8 cellular contexts compared by ENCODE assay signal in the genomic region with DNA sequence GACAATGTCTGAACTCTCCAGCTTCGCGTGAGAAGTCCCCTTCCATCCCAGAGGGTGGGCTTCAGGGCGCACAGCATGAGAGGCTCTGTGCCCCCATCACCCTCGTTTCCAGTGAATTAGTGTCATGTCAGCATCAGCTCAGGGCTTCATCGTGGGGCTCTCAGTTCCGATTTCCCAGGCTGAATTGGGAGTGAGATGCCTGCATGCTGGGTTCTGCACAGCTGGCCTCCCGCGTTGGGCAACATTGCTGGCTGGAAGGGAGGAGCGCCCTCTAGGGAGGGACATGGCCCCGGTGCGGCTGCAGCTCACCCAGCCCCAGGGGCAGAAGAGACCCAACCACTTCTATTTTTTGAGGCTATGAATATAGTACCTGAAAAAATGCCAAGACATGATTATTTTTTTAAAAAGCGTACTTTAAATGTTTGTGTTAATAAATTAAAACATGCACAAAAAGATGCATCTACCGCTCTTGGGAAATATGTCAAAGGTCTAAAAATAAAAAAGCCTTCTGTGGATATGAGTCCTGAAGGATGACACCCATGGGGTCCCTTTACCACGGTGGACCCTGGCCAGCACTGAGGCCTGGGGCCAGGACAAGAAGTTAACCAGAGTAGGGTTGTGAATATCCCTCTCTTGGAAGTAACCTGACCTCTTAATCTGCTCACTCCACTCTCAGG.
DNase-seq lines count a peak whose midpoint lies in the region; TF ChIP-seq lines count a peak whose summit lies in the region.

No MANE protein-coding gene starts in this region.

- H3K27ac ChIP-seq in MM.1S (ENCODE audit: low read length): no peak overlapping the region

- no peak overlapping the region for H3K4me2 ChIP-seq in MM.1S (ENCODE audit: low read depth, low read length)

- H3K9ac ChIP-seq in MM.1S (ENCODE audit: low read length): no peak overlapping the region

- DNase-seq in NK-92 treated with Interleukin-12 subunit alpha and Interleukin-12 subunit beta, amount 100 ng/mL, for 24 hours (lab: John Stamatoyannopoulos, UW): peak; percentile 55
- DNase-seq in NK-92 (lab: John Stamatoyannopoulos, UW; ENCODE audit: unreplicated experiment): no peak
- peak; percentile 53 for DNase-seq in MM.1S
- DNase-seq in activated CD4-positive, CD25-positive, alpha-beta regulatory T cell (lab: John Stamatoyannopoulos, UW): peak in 3 of 4 experiments; percentile 15 to 26 (median 23)
- DNase-seq in cerebellar cortex (ENCODE audit: low spot score): peak; percentile 36
- DNase-seq in left kidney (ENCODE audit: low read depth, low spot score): peak; percentile 76
- peak; percentile 38 for DNase-seq in stimulated activated CD8-positive, alpha-beta memory T cell treated with anti-CD3 and anti-CD28 coated beads, Interleukin-12 subunit alpha, Interleukin-12 subunit beta, amount 100 ng/mL, for 24 hours (ENCODE audit: extremely low read depth)
- DNase-seq in NCI-H345 treated with DMSO at 0.1 percent for 48 hours (lab: John Stamatoyannopoulos, UW; ENCODE audit: unreplicated experiment): no peak

- TF ChIP-seq CTCF in MM.1S (IDR thresholded peaks at IDR 0.05; ENCODE audit: low read length): peak; percentile 84

- no peak overlapping the region for H2AFZ ChIP-seq in MM.1S (ENCODE audit: low read length)

- H3K36me3 ChIP-seq in MM.1S (replicated peaks; ENCODE audit: insufficient read depth, low read length): no peaks in the 10 kb centered on the region

- peaks cover 4% of the 10 kb centered on the region; the same call in 1 of the 2 replicates for H3K27me3 ChIP-seq in MM.1S (replicated peaks; ENCODE audit: insufficient read depth, low read length)

- no peaks in the 10 kb centered on the region for H4K20me1 ChIP-seq in MM.1S (ENCODE audit: insufficient read depth, low read length)

- no peaks in the 10 kb centered on the region for H3K9me3 ChIP-seq in MM.1S (replicated peaks; ENCODE audit: insufficient read depth, low read length)

- no peaks in the 10 kb centered on the region for H3K9me2 ChIP-seq in MM.1S (replicated peaks; ENCODE audit: insufficient read depth, low read length)

- no peak overlapping the region for H3K4me3 ChIP-seq in MM.1S (ENCODE audit: low read length)

- H3K79me2 ChIP-seq in MM.1S (ENCODE audit: low read length): no peaks in the 10 kb centered on the region

- H3K4me1 ChIP-seq in MM.1S (ENCODE audit: low read length): peaks cover 12% of the 10 kb centered on the region

- H3F3A ChIP-seq in MM.1S (ENCODE audit: insufficient read depth, low read length): no peaks in the 10 kb centered on the region

Comparison
In these comparisons a context has a peak if more than half of its experiments do, and no peak if none do; other contexts are left out.
1. DNase-seq: peak in NK-92 treated with Interleukin-12 subunit alpha and Interleukin-12 subunit beta, amount 100 ng/mL, for 24 hours (single experiment), MM.1S (single experiment), activated CD4-positive, CD25-positive, alpha-beta regulatory T cell (3 of 4), cerebellar cortex (single experiment), left kidney (single experiment) and stimulated activated CD8-positive, alpha-beta memory T cell treated with anti-CD3 and anti-CD28 coated beads, Interleukin-12 subunit alpha, Interleukin-12 subunit beta, amount 100 ng/mL, for 24 hours (single experiment); none in NK-92 (single experiment) and NCI-H345 treated with DMSO at 0.1 percent for 48 hours (single experiment).